Comparison of ENCODE assay signal across 8 cellular contexts in the genomic region with DNA sequence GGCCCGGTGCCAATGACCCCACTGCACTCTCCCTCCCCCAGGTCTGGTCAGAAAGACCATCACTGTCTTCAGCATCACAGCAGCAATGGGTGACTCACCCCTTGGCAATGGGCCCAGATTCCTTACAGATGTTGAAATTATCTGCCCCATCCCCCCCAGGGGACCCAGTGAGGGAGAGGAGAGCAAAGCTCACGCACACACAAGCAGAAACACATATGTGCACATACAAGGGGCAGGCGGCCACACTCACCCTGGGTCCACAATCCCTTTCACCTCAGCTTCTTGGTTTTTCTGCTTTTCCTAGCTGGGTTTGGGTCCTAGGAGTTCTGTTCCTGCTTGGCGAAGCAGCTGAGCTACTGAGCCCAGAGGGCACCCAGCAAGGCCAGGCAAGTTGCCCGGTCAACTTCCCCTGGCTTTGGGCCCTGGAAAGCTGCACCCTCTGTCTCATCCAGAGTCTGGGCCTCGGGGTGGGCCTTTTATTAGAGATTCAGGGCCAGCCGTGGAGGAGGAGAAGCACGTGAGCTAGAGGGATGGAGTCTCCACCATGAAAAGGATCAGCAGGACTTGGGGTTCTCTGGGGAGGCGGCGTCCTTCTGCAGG. TPM values are rescaled to one million over a fixed set of nuclear protein-coding genes. Genes with fewer than 3 reads are reported as not detected.
DNase-seq lines count a peak whose midpoint lies in the region; ATAC-seq and TF ChIP-seq lines count a peak whose summit lies in the region.

No MANE protein-coding gene starts in this region.

- DNase-seq in DND-41, result peak; percentile 39
- DNase-seq in LNCaP clone FGC (ENCODE audit: low read depth), result peak; percentile 18
- DNase-seq in activated T-cell treated with anti-CD3 and anti-CD28 coated beads, Interleukin-2, amount 50 U/mL, for 4 hours, result peak; percentile 35
- peak; percentile 94 for DNase-seq in globus pallidus (ENCODE audit: low spot score)
- DNase-seq in pons (ENCODE audit: low spot score), result peak; percentile 93
- no peak for DNase-seq in endothelial cell (ENCODE audit: low spot score)

- H3K27me3 Mint-ChIP-seq in activated T-cell treated with anti-CD3 and anti-CD28 coated beads, Interleukin-2, amount 50 U/mL, for 4 hours (ENCODE audit: low read depth), result peaks cover 24% of the 10 kb centered on the region
- H3K27me3 Mint-ChIP-seq in endothelial cell (ENCODE audit: unreplicated experiment), result peaks cover 12% of the 10 kb centered on the region
- peaks cover 24% of the 10 kb centered on the region for H3K27me3 Mint-ChIP-seq in stimulated activated memory B cell treated with anti-CD40 and anti-IgM and Interleukin-4, amounts not matched to agents 10 μg/mL and 1 μg/mL and 100 μg/mL, for 72 hours

- no peak overlapping the region for H3K9ac ChIP-seq in DND-41 (ENCODE audit: low read depth, low read length)

- no peak overlapping the region for H2AFZ ChIP-seq in DND-41 (ENCODE audit: low read depth, low read length)

- no peaks in the 10 kb centered on the region for H3K9me3 ChIP-seq in DND-41 (ENCODE audit: insufficient read depth, low read length, severe bottlenecking)

- H3K4me3 ChIP-seq in DND-41 (ENCODE audit: low read depth in 1 of 2, low read length in 2 of 2) (no peak overlapping the region), LNCaP clone FGC (ENCODE audit: low read depth, low read length) (no peak overlapping the region)

- no peak overlapping the region for H3K4me2 ChIP-seq in DND-41 (ENCODE audit: insufficient read depth, low read length)

- H3K4me1 Mint-ChIP-seq in activated T-cell treated with anti-CD3 and anti-CD28 coated beads, Interleukin-2, amount 50 U/mL, for 4 hours (ENCODE audit: low read depth), result peaks cover 37% of the 10 kb centered on the region
- H3K4me1 Mint-ChIP-seq in endothelial cell (ENCODE audit: unreplicated experiment), result peaks cover 10% of the 10 kb centered on the region
- peaks cover 57% of the 10 kb centered on the region for H3K4me1 Mint-ChIP-seq in stimulated activated memory B cell treated with anti-CD40 and anti-IgM and Interleukin-4, amounts not matched to agents 10 μg/mL and 1 μg/mL and 100 μg/mL, for 72 hours

- no peaks in the 10 kb centered on the region; the same call in 1 of the 2 replicates for H4K20me1 ChIP-seq in DND-41 (ENCODE audit: insufficient read depth, low read length)

- ATAC-seq in DND-41 (ENCODE audit: insufficient read depth, low read depth) (no peak), GM21423 (IDR thresholded peaks at IDR 0.05; ENCODE audit: unreplicated experiment) (no peak)
- no peak for ATAC-seq in activated T-cell treated with anti-CD3 and anti-CD28 coated beads, Interleukin-2, amount 50 U/mL, for 4 hours
- ATAC-seq in stimulated activated memory B cell treated with anti-CD40 and anti-IgM and Interleukin-4, amounts not matched to agents 10 μg/mL and 1 μg/mL and 100 μg/mL, for 72 hours, result no peak

- peaks cover 8% of the 10 kb centered on the region for H3K4me1 ChIP-seq in DND-41 (ENCODE audit: insufficient read depth, low read length)

- no peaks in the 10 kb centered on the region for H3K79me2 ChIP-seq in DND-41 (ENCODE audit: insufficient read depth, low read length)

- H3K36me3 Mint-ChIP-seq in activated T-cell treated with anti-CD3 and anti-CD28 coated beads, Interleukin-2, amount 50 U/mL, for 4 hours (ENCODE audit: insufficient read depth), result no peaks in the 10 kb centered on the region
- peaks cover 5% of the 10 kb centered on the region for H3K36me3 Mint-ChIP-seq in endothelial cell (ENCODE audit: low read depth, unreplicated experiment)
- H3K36me3 Mint-ChIP-seq in stimulated activated memory B cell treated with anti-CD40 and anti-IgM and Interleukin-4, amounts not matched to agents 10 μg/mL and 1 μg/mL and 100 μg/mL, for 72 hours, result no peaks in the 10 kb centered on the region

- no peak for TF ChIP-seq CTCF in DND-41 (IDR thresholded peaks at IDR 0.05; ENCODE audit: borderline replicate concordance, extremely low read depth, low read length, poor library complexity, severe bottlenecking)
- no peak for TF ChIP-seq CTCF in LNCaP clone FGC (IDR thresholded peaks at IDR 0.05; ENCODE audit: control insufficient read depth, extremely low read depth, insufficient read depth)
- no peak for TF ChIP-seq CTCF in endothelial cell (IDR thresholded peaks at IDR 0.05; ENCODE audit: unreplicated experiment)

- no peaks in the 10 kb centered on the region for H3K36me3 ChIP-seq in DND-41 (ENCODE audit: insufficient read depth, low read length)

- H3K4me3 Mint-ChIP-seq in activated T-cell treated with anti-CD3 and anti-CD28 coated beads, Interleukin-2, amount 50 U/mL, for 4 hours, result no peak overlapping the region
- no peak overlapping the region for H3K4me3 Mint-ChIP-seq in endothelial cell (ENCODE audit: unreplicated experiment)
- no peak overlapping the region for H3K4me3 Mint-ChIP-seq in stimulated activated memory B cell treated with anti-CD40 and anti-IgM and Interleukin-4, amounts not matched to agents 10 μg/mL and 1 μg/mL and 100 μg/mL, for 72 hours

- no peak overlapping the region for H3K27ac Mint-ChIP-seq in endothelial cell (ENCODE audit: unreplicated experiment)
- no peak overlapping the region for H3K27ac Mint-ChIP-seq in stimulated activated memory B cell treated with anti-CD40 and anti-IgM and Interleukin-4, amounts not matched to agents 10 μg/mL and 1 μg/mL and 100 μg/mL, for 72 hours

- H3K9me3 Mint-ChIP-seq in activated T-cell treated with anti-CD3 and anti-CD28 coated beads, Interleukin-2, amount 50 U/mL, for 4 hours, result no peaks in the 10 kb centered on the region
- H3K9me3 Mint-ChIP-seq in endothelial cell (ENCODE audit: unreplicated experiment), result no peaks in the 10 kb centered on the region
- no peaks in the 10 kb centered on the region for H3K9me3 Mint-ChIP-seq in stimulated activated memory B cell treated with anti-CD40 and anti-IgM and Interleukin-4, amounts not matched to agents 10 μg/mL and 1 μg/mL and 100 μg/mL, for 72 hours

- H3K27ac ChIP-seq in DND-41 (ENCODE audit: low read length), result no peak overlapping the region

- H3K27me3 ChIP-seq in DND-41 (ENCODE audit: insufficient read depth, low read length, poor library complexity), result no peaks in the 10 kb centered on the region

RNA-seq across cellular contexts. Expression of gene COL16A1, which starts 2.6 kb away (rescaled TPM):
- total RNA-seq in activated T-cell treated with anti-CD3 and anti-CD28 coated beads, Interleukin-2, amount 50 U/mL, for 4 hours, result under 1 TPM; 0.57 to 0.89 (median 0.61) TPM
- total RNA-seq in endothelial cell (ENCODE audit: unreplicated experiment), result 5.3 TPM

RNA-seq across cellular contexts. Expression of gene PEF1, which starts 56.6 kb away (rescaled TPM):
- 10 to 100 TPM; 67.0 to 73.9 (median 71.5) TPM for total RNA-seq in activated T-cell treated with anti-CD3 and anti-CD28 coated beads, Interleukin-2, amount 50 U/mL, for 4 hours
- 70.9 TPM for total RNA-seq in endothelial cell (ENCODE audit: unreplicated experiment)
